20 cellular contexts compared by ENCODE assay signal in the genomic region with DNA sequence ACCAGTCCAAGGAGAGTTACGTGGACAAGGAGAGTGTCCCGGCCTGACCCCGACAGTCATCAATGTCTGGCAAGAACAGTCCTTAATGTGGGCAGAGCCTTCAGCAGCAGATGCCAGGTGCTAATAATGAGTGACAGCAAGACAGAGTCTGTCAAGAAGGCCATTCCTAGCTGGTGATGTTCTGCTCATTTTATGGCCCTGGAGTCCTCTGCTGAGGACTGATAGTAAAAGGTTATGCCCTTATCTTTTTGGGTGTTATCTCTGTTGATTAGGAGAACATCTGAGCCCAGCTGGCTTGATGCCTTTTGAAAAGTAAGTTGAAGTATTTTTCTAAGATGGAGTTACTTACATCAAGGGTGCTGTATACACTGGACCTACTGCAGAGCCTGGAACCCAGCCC.
"Had no signal": no experiment of that assay in that cellular context is flagged by ENCODE, and none has a peak within 500 bp of the region (broad histone marks: within the 10 kb centered on the region; RNA-seq: fewer than 3 reads in every experiment).

No MANE protein-coding gene starts in this region.

- H3K4me1 ChIP-seq: prostate gland, right atrium auricular region, tibial nerve, uterus had no signal

- H3K4me3 ChIP-seq: prostate gland, right atrium auricular region, tibial nerve, uterus had no signal

- H3K27ac ChIP-seq: prostate gland, right atrium auricular region, tibial nerve, uterus, WERI-Rb-1 had no signal

- H3K4me1 Mint-ChIP-seq: neural crest cell had no signal

- DNase-seq: activated CD4-positive, alpha-beta T cell treated with anti-CD3 and anti-CD28 coated beads for 1 hour; activated T-cell treated with anti-CD3 and anti-CD28 coated beads, Interleukin-2, amount 50 U/mL, for 72 hours; amniotic stem cell; caudate nucleus; effector memory CD8-positive, alpha-beta T cell; foreskin fibroblast; hypothalamus; midbrain; stimulated activated naive CD8-positive, alpha-beta T cell treated with anti-CD3 and anti-CD28 coated beads, Interleukin-15, Interleukin-2, amounts not matched to agents 100 U/mL and 50 U/mL, for 24 hours; T-helper 1 cell; T-helper 9 cell; uterus; WERI-Rb-1 had no signal

- FAIRE-seq: keratinocyte had no signal

- H3K36me3 Mint-ChIP-seq: activated naive CD8-positive, alpha-beta T cell had no signal

- H3K27me3 Mint-ChIP-seq: activated naive CD8-positive, alpha-beta T cell; effector memory CD8-positive, alpha-beta T cell had no signal

- H3K27me3 ChIP-seq: right atrium auricular region, tibial nerve, uterus had no signal

- H3K9me3 Mint-ChIP-seq: activated T-cell treated with anti-CD3 and anti-CD28 coated beads, Interleukin-2, amount 50 U/mL, for 72 hours; effector memory CD8-positive, alpha-beta T cell had no signal

- H3K4me3 Mint-ChIP-seq: activated naive CD8-positive, alpha-beta T cell; activated T-cell treated with anti-CD3 and anti-CD28 coated beads, Interleukin-2, amount 50 U/mL, for 72 hours; effector memory CD8-positive, alpha-beta T cell; neural crest cell had no signal

- ATAC-seq: activated T-cell treated with anti-CD3 and anti-CD28 coated beads, Interleukin-2, amount 50 U/mL, for 72 hours; effector memory CD8-positive, alpha-beta T cell; left lobe of liver; stimulated activated naive CD8-positive, alpha-beta T cell treated with anti-CD3 and anti-CD28 coated beads, Interleukin-15, Interleukin-2, amounts not matched to agents 100 U/mL and 50 U/mL, for 24 hours had no signal

- H3K36me3 ChIP-seq: prostate gland, right atrium auricular region, tibial nerve, uterus, WERI-Rb-1 had no signal

- H3K27ac Mint-ChIP-seq: activated naive CD8-positive, alpha-beta T cell; activated T-cell treated with anti-CD3 and anti-CD28 coated beads, Interleukin-2, amount 50 U/mL, for 72 hours; effector memory CD8-positive, alpha-beta T cell had no signal

- H3K9me3 ChIP-seq: prostate gland, right atrium auricular region, tibial nerve, uterus had no signal
